In the genomic region with DNA sequence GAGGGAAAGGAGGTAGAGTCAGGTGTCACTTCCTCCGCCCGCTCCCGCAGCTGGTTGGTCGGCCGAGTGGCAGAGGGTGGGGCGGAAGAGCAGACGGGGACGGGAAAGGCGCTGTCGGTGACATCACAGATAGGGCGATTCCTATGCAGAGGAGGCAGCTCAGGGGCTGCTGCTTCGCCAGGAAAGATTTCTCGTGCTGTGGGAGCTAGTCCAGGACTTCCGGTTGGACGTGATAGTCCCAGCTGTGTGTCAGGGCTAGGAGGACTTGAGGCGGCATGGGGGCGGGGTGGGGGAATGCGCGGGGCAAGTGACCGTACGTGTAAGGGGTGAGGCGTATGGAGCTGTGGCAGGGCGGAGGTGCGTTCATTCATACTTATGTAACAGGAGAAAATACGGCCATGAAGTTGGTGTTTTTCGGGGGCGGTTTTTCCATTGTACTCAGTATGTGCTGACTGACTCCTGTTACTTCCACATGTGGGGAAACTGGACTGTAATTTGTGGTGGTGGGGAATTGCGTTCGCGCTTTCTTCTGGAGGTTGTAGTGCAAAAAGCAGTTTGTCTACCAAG, we compare ENCODE assay signal across 8 cellular contexts.
A peak's percentile ranks its signal among the peaks of the same experiment; 100 is the strongest.
DNase-seq lines count a peak whose midpoint lies in the region; ATAC-seq and TF ChIP-seq lines count a peak whose summit lies in the region.
"Not testable (repeated sequence)": the region's sequence is repeated elsewhere in the genome, so short reads cannot be mapped to it uniquely, and the experiment has no call there.

No MANE protein-coding gene starts in this region.

- POLR2A ChIA-PET in RWPE1 (lab: Yijun Ruan, JAX; ENCODE audit: low non-redundant PET), result not testable (repeated sequence)

- CTCF ChIA-PET in RWPE1 (lab: Yijun Ruan, JAX), result not testable (repeated sequence)

- H3K27me3 ChIP-seq in CD4-positive, CD25-positive, alpha-beta regulatory T cell (ENCODE audit: control insufficient read depth, insufficient read depth, low read length), result not testable (repeated sequence)

- H3K9me3 ChIP-seq in CD4-positive, CD25-positive, alpha-beta regulatory T cell (ENCODE audit: control insufficient read depth in 2 of 2, low read length in 2 of 2), result not testable (repeated sequence)

- ATAC-seq in CD4-positive, CD25-positive, alpha-beta regulatory T cell (ENCODE audit: low read depth in 2 of 2), result peak; percentile 70 to 76
- ATAC-seq in GM19397 (IDR thresholded peaks at IDR 0.05; ENCODE audit: unreplicated experiment), result peak; percentile 92
- peak; percentile 90 for ATAC-seq in HG03378 (IDR thresholded peaks at IDR 0.05; ENCODE audit: unreplicated experiment)
- peak; percentile 88 for ATAC-seq in activated T-helper 17 cell treated with anti-CD3 and anti-CD28 coated beads, Interleukin-2, amount 50 U/mL, for 72 hours (replicated peaks)

- H3K36me3 Mint-ChIP-seq in CD4-positive, CD25-positive, alpha-beta regulatory T cell; activated T-helper 17 cell treated with anti-CD3 and anti-CD28 coated beads, Interleukin-2, amount 50 U/mL, for 72 hours (ENCODE audit: low read depth): not testable (repeated sequence)

- intact Hi-C loops in lower leg skin (cut with DNase I; ENCODE audit: low total_unique reads), result not testable (repeated sequence)

- peak overlapping the region; percentile 98 to 99 (median 98) for H3K27ac Mint-ChIP-seq in CD4-positive, CD25-positive, alpha-beta regulatory T cell
- peak overlapping the region; percentile 94 for H3K27ac Mint-ChIP-seq in activated T-helper 17 cell treated with anti-CD3 and anti-CD28 coated beads, Interleukin-2, amount 50 U/mL, for 72 hours

- H3K4me3 Mint-ChIP-seq in CD4-positive, CD25-positive, alpha-beta regulatory T cell, result peak overlapping the region; percentile 87 to 97 (median 92)
- H3K4me3 Mint-ChIP-seq in activated T-helper 17 cell treated with anti-CD3 and anti-CD28 coated beads, Interleukin-2, amount 50 U/mL, for 72 hours, result peak overlapping the region; percentile 78

- not testable (repeated sequence) for H3K27me3 Mint-ChIP-seq in CD4-positive, CD25-positive, alpha-beta regulatory T cell; activated T-helper 17 cell treated with anti-CD3 and anti-CD28 coated beads, Interleukin-2, amount 50 U/mL, for 72 hours

- not testable (repeated sequence) for H3K4me3 ChIP-seq in CD4-positive, CD25-positive, alpha-beta regulatory T cell (ENCODE audit: low read depth, low read length); lower leg skin (ENCODE audit: low read depth, poor library complexity, severe bottlenecking)
- H3K4me3 ChIP-seq in epithelial cell of esophagus (ENCODE audit: low read length), result peak overlapping the region; percentile 27

- not testable (repeated sequence) for TF ChIP-seq POLR2A in lower leg skin (IDR thresholded peaks at IDR 0.05)

- H3K9me3 Mint-ChIP-seq in CD4-positive, CD25-positive, alpha-beta regulatory T cell; activated T-helper 17 cell treated with anti-CD3 and anti-CD28 coated beads, Interleukin-2, amount 50 U/mL, for 72 hours: not testable (repeated sequence)

- peak; percentile 53 to 68 (median 61) for DNase-seq in CD4-positive, CD25-positive, alpha-beta regulatory T cell
- DNase-seq in RWPE1 (ENCODE audit: low spot score), result peak; percentile 12
- peak; percentile 67 for DNase-seq in epithelial cell of esophagus (ENCODE audit: low read depth)
- DNase-seq in lower leg skin (ENCODE audit: low spot score in 2 of 2), result peak; percentile 49 to 90
- DNase-seq in stimulated activated CD4-positive, alpha-beta T cell treated with anti-CD3 and anti-CD28 coated beads, Interleukin-12 subunit alpha, Interleukin-12 subunit beta, amount 100 ng/mL, for 48 hours (ENCODE audit: low read depth in 2 of 3, low spot score in 1 of 3), result peak; percentile 32 to 59 (median 44)

- peak overlapping the region; percentile 81 for H3K27ac ChIP-seq in CD4-positive, CD25-positive, alpha-beta regulatory T cell (ENCODE audit: insufficient read depth, low read length, poor library complexity, severe bottlenecking)
- H3K27ac ChIP-seq in RWPE1, result peak overlapping the region; percentile 74

- not testable (repeated sequence) for H3K4me1 Mint-ChIP-seq in CD4-positive, CD25-positive, alpha-beta regulatory T cell; activated T-helper 17 cell treated with anti-CD3 and anti-CD28 coated beads, Interleukin-2, amount 50 U/mL, for 72 hours

- H3K36me3 ChIP-seq in CD4-positive, CD25-positive, alpha-beta regulatory T cell (ENCODE audit: control insufficient read depth, insufficient read depth, low read length), result not testable (repeated sequence)

- not testable (repeated sequence) for TF ChIP-seq CTCF in RWPE1 (conservative IDR thresholded peaks at IDR 0.05; ENCODE audit: low read depth); epithelial cell of esophagus (IDR thresholded peaks at IDR 0.05; ENCODE audit: insufficient read depth, low read depth, low read length, missing control alignments); lower leg skin (IDR thresholded peaks at IDR 0.05)

- not testable (repeated sequence) for H3K4me1 ChIP-seq in CD4-positive, CD25-positive, alpha-beta regulatory T cell (ENCODE audit: control insufficient read depth, insufficient read depth, low read length, poor library complexity, severe bottlenecking)

- WGBS in lower leg skin, 2 donors, result 21 to 22% methylated on average over 10 to 24 of the region's 30 CpGs

Comparison
In these comparisons a context has a peak if more than half of its experiments do, and no peak if none do; other contexts are left out.
1. DNase-seq: peak in every context shown above with its lines; median percentile 70 in lower leg skin; 67 in epithelial cell of esophagus; 61 in CD4-positive, CD25-positive, alpha-beta regulatory T cell; 44 in stimulated activated CD4-positive, alpha-beta T cell treated with anti-CD3 and anti-CD28 coated beads, Interleukin-12 subunit alpha, Interleukin-12 subunit beta, amount 100 ng/mL, for 48 hours; 12 in RWPE1.